In the genomic region with DNA sequence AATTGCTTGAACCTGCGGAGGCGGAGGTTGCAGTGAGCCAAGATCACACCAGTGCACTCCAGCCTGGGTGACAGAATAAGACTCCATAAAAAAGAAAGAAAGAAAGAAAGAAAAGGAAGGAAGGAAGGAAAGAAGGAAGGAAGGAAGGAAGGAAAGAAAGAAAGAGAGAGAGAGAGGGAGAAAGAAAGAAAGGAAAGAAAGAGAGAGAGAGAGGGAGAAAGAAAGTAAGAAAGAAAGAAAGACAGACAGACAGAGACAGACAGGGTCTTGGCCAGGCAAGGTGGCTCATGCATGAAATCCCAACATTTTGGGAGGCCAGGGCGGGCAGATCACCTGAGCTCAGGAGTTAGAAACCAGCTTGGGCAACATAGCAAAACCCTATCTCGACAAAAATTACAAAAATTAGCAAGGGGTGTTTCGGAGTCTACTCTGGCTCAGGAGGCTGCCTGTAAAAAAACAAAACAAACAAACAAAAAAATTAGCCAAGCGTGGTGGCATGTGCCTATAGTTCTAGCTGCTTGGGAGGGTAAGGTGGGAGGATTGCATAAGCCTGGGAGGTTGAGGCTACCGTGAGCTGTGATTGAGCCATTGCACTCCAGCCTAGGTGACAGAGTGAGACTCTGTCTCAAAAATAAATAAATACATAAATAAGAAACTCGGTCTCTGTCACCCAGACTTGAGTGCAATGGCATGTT, we compare ENCODE assay signal across 22 cellular contexts.
"Had no signal": no experiment of that assay in that cellular context is flagged by ENCODE, and none has a peak within 500 bp of the region (broad histone marks: within the 10 kb centered on the region; RNA-seq: fewer than 3 reads in every experiment).

No MANE protein-coding gene starts in this region.

- H3K9me3 ChIP-seq: esophagus squamous epithelium, right atrium auricular region, sigmoid colon, stomach, thyroid gland, vagina had no signal

- ATAC-seq: effector memory CD8-positive, alpha-beta T cell; natural killer cell had no signal

- H3K27ac ChIP-seq: esophagus squamous epithelium, neural progenitor cell, parathyroid adenoma, right atrium auricular region, sigmoid colon, thyroid gland, vagina had no signal

- H3K27ac Mint-ChIP-seq: memory B cell; natural killer cell; neural progenitor cell; stimulated activated effector memory CD8-positive, alpha-beta T cell treated with anti-CD3 and anti-CD28 coated beads, Interleukin-12 subunit alpha, Interleukin-12 subunit beta, amount 100 ng/mL, for 72 hours had no signal

- H3K9ac ChIP-seq: neural progenitor cell, parathyroid adenoma had no signal

- H3K27me3 ChIP-seq: esophagus squamous epithelium, neural progenitor cell, right atrium auricular region, sigmoid colon, stomach, thyroid gland, vagina had no signal

- H3K9me3 Mint-ChIP-seq: effector memory CD8-positive, alpha-beta T cell; memory B cell; natural killer cell; neural progenitor cell; stimulated activated effector memory CD8-positive, alpha-beta T cell treated with anti-CD3 and anti-CD28 coated beads, Interleukin-12 subunit alpha, Interleukin-12 subunit beta, amount 100 ng/mL, for 72 hours had no signal

- H3K36me3 Mint-ChIP-seq: memory B cell; natural killer cell; neural progenitor cell; stimulated activated effector memory CD8-positive, alpha-beta T cell treated with anti-CD3 and anti-CD28 coated beads, Interleukin-12 subunit alpha, Interleukin-12 subunit beta, amount 100 ng/mL, for 72 hours had no signal

- H3K4me1 ChIP-seq: parathyroid adenoma, vagina had no signal

- H3K4me3 ChIP-seq: esophagus squamous epithelium, lung, neural progenitor cell, right atrium auricular region, sigmoid colon, stomach, thyroid gland, vagina had no signal

- H3K36me3 ChIP-seq: esophagus squamous epithelium, neural progenitor cell, right atrium auricular region, sigmoid colon, stomach, thyroid gland, vagina had no signal

- H3K27me3 Mint-ChIP-seq: effector memory CD8-positive, alpha-beta T cell; memory B cell; progenitor cell of endocrine pancreas had no signal

- H3K4me2 ChIP-seq: neural progenitor cell had no signal

- DNase-seq: cortex of kidney; effector memory CD8-positive, alpha-beta T cell; esophagus squamous epithelium; foreskin melanocyte; hypothalamus; kidney; left cardiac atrium; natural killer cell; sigmoid colon; stimulated activated CD4-positive, alpha-beta T cell treated with anti-CD3 and anti-CD28 coated beads, Interleukin-2, amount 100 ng/mL, for 24 hours; stimulated activated CD4-positive, alpha-beta T cell treated with anti-CD3 and anti-CD28 coated beads, Interleukin-4, amount 100 ng/mL, for 24 hours; stimulated activated naive CD4-positive, alpha-beta T cell treated with Interleukin-2 at 50 U/mL for 16 hours had no signal

- H3K4me3 Mint-ChIP-seq: effector memory CD8-positive, alpha-beta T cell; memory B cell; natural killer cell; neural progenitor cell; stimulated activated effector memory CD8-positive, alpha-beta T cell treated with anti-CD3 and anti-CD28 coated beads, Interleukin-12 subunit alpha, Interleukin-12 subunit beta, amount 100 ng/mL, for 72 hours had no signal

- H3K4me1 Mint-ChIP-seq: stimulated activated effector memory CD8-positive, alpha-beta T cell treated with anti-CD3 and anti-CD28 coated beads, Interleukin-12 subunit alpha, Interleukin-12 subunit beta, amount 100 ng/mL, for 72 hours had no signal
